Comparison of ENCODE assay signal across 1 cellular context in the genomic region with DNA sequence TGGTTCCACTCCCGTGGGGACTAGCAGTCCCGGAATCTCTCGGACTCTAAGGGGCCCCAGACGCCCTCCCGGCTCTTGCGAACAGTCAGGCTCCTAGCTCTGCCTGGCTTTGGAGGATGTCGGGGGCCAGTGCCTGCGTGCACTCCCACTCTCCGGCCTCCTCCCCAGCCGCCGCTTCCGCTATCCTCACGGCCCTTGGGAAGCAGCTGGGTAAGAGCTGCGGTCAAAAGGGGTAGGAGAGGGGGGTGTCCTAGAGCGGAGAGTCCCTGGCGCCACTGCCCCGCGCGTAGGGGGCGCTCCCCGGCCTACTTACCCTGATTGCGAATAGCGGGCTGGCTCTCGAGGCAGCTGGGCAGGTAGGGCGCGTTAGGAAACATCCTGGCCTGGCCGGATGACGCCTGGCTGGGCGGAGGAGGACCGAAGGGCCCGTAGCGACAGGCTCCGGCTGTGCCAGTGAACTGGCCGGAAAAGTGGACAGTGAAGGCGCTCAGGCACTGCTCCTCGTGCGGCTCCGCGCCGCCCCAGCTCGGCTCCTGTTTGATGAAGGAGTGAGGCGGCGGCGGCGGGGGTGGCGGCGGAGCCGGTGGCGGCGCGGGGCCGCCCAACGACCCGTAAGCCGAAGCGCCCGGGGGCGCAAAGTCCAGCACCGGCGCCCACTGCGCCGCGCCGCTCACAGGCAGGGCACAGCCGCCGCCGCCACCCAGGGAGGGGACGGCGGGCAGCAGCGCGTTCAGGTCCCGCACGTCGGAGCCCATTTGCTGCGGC.
TF ChIP-seq lines count a peak whose summit lies in the region.

No MANE protein-coding gene starts in this region.

TF ChIP-seq in H1, 55 proteins besides CTCF, POLR2A, EP300 and RAD21:
- TF ChIP-seq SUZ12 (IDR thresholded peaks at IDR 0.05; ENCODE audit: low read length) = peak; percentile 94
- TF ChIP-seq, protein P1, sequence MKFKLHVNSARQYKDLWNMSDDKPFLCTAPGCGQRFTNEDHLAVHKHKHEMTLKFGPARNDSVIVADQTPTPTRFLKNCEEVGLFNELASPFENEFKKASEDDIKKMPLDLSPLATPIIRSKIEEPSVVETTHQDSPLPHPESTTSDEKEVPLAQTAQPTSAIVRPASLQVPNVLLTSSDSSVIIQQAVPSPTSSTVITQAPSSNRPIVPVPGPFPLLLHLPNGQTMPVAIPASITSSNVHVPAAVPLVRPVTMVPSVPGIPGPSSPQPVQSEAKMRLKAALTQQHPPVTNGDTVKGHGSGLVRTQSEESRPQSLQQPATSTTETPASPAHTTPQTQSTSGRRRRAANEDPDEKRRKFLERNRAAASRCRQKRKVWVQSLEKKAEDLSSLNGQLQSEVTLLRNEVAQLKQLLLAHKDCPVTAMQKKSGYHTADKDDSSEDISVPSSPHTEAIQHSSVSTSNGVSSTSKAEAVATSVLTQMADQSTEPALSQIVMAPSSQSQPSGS (IDR thresholded peaks at IDR 0.05; ENCODE audit: low read length) = no peak
- TF ChIP-seq TAF7 (optimal IDR thresholded peaks at IDR 0.05; ENCODE audit: borderline replicate concordance, low read depth, low read length) = no peak
- TF ChIP-seq TCF12 (IDR thresholded peaks at IDR 0.05; ENCODE audit: low read depth, low read length) = 0 out of 2 replicates have a peak, but pooled peaks have one; percentile 31
- TF ChIP-seq, protein P2, sequence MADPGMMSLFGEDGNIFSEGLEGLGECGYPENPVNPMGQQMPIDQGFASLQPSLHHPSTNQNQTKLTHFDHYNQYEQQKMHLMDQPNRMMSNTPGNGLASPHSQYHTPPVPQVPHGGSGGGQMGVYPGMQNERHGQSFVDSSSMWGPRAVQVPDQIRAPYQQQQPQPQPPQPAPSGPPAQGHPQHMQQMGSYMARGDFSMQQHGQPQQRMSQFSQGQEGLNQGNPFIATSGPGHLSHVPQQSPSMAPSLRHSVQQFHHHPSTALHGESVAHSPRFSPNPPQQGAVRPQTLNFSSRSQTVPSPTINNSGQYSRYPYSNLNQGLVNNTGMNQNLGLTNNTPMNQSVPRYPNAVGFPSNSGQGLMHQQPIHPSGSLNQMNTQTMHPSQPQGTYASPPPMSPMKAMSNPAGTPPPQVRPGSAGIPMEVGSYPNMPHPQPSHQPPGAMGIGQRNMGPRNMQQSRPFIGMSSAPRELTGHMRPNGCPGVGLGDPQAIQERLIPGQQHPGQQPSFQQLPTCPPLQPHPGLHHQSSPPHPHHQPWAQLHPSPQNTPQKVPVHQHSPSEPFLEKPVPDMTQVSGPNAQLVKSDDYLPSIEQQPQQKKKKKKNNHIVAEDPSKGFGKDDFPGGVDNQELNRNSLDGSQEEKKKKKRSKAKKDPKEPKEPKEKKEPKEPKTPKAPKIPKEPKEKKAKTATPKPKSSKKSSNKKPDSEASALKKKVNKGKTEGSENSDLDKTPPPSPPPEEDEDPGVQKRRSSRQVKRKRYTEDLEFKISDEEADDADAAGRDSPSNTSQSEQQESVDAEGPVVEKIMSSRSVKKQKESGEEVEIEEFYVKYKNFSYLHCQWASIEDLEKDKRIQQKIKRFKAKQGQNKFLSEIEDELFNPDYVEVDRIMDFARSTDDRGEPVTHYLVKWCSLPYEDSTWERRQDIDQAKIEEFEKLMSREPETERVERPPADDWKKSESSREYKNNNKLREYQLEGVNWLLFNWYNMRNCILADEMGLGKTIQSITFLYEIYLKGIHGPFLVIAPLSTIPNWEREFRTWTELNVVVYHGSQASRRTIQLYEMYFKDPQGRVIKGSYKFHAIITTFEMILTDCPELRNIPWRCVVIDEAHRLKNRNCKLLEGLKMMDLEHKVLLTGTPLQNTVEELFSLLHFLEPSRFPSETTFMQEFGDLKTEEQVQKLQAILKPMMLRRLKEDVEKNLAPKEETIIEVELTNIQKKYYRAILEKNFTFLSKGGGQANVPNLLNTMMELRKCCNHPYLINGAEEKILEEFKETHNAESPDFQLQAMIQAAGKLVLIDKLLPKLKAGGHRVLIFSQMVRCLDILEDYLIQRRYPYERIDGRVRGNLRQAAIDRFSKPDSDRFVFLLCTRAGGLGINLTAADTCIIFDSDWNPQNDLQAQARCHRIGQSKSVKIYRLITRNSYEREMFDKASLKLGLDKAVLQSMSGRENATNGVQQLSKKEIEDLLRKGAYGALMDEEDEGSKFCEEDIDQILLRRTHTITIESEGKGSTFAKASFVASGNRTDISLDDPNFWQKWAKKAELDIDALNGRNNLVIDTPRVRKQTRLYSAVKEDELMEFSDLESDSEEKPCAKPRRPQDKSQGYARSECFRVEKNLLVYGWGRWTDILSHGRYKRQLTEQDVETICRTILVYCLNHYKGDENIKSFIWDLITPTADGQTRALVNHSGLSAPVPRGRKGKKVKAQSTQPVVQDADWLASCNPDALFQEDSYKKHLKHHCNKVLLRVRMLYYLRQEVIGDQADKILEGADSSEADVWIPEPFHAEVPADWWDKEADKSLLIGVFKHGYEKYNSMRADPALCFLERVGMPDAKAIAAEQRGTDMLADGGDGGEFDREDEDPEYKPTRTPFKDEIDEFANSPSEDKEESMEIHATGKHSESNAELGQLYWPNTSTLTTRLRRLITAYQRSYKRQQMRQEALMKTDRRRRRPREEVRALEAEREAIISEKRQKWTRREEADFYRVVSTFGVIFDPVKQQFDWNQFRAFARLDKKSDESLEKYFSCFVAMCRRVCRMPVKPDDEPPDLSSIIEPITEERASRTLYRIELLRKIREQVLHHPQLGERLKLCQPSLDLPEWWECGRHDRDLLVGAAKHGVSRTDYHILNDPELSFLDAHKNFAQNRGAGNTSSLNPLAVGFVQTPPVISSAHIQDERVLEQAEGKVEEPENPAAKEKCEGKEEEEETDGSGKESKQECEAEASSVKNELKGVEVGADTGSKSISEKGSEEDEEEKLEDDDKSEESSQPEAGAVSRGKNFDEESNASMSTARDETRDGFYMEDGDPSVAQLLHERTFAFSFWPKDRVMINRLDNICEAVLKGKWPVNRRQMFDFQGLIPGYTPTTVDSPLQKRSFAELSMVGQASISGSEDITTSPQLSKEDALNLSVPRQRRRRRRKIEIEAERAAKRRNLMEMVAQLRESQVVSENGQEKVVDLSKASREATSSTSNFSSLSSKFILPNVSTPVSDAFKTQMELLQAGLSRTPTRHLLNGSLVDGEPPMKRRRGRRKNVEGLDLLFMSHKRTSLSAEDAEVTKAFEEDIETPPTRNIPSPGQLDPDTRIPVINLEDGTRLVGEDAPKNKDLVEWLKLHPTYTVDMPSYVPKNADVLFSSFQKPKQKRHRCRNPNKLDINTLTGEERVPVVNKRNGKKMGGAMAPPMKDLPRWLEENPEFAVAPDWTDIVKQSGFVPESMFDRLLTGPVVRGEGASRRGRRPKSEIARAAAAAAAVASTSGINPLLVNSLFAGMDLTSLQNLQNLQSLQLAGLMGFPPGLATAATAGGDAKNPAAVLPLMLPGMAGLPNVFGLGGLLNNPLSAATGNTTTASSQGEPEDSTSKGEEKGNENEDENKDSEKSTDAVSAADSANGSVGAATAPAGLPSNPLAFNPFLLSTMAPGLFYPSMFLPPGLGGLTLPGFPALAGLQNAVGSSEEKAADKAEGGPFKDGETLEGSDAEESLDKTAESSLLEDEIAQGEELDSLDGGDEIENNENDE (IDR thresholded peaks at IDR 0.05; ENCODE audit: insufficient replicate concordance, low read length) = no peak
- TF ChIP-seq ASH2L (IDR thresholded peaks at IDR 0.05; ENCODE audit: low read length) = peak; percentile 32
- peak; percentile 99 for TF ChIP-seq EZH2 (IDR thresholded peaks at IDR 0.05; ENCODE audit: low read depth, low read length, severe bottlenecking)
- TF ChIP-seq CTBP2 (IDR thresholded peaks at IDR 0.05; ENCODE audit: borderline replicate concordance, insufficient read depth, insufficient read length, low read length) = peak; percentile 80
- TF ChIP-seq KDM1A (IDR thresholded peaks at IDR 0.05; ENCODE audit: borderline replicate concordance, low read length) = peak; percentile 89; the same call in 1 of the 2 replicates
- TF ChIP-seq RNF2 (IDR thresholded peaks at IDR 0.05; ENCODE audit: borderline replicate concordance, low read depth, low read length, missing control alignments, poor library complexity, severe bottlenecking) = peak; percentile 77
- no peak for TF ChIP-seq BCL11A (IDR thresholded peaks at IDR 0.05; ENCODE audit: low read depth in 2 of 2, low read length in 2 of 2)
- no peak for TF ChIP-seq TAF1 (IDR thresholded peaks at IDR 0.05; ENCODE audit: low read depth, low read length)
- TF ChIP-seq GABPA (IDR thresholded peaks at IDR 0.05; ENCODE audit: borderline replicate concordance, insufficient read depth, low read length) = peak; percentile 10; the same call in 1 of the 2 replicates
- TF ChIP-seq KDM4A (IDR thresholded peaks at IDR 0.05; ENCODE audit: low read depth, low read length, severe bottlenecking) = peak; percentile 8
TF ChIP-seq in H1: peak in this region for 9.
